ENCODE assay signal across 8 cellular contexts in genomic region chr1:206911064-206911663, GRCh38. TPM values are rescaled to one million over a fixed set of nuclear protein-coding genes. Genes with fewer than 3 reads are reported as not detected.
DNase-seq lines count a peak whose midpoint lies in the region; ATAC-seq and TF ChIP-seq lines count a peak whose summit lies in the region.

No MANE protein-coding gene starts in this region.

- H3K4me3 Mint-ChIP-seq in endodermal cell = no peak overlapping the region
- peak overlapping the region in 7 of 10 donors; percentile 54 to 79 (median 74) for H3K4me3 Mint-ChIP-seq in naive thymus-derived CD4-positive, alpha-beta T cell

- ATAC-seq in activated CD4-positive, CD25-positive, alpha-beta regulatory T cell treated with anti-CD3 and anti-CD28 coated beads, Interleukin-2, amount 50 U/mL, for 24 hours = peak; percentile 41
- ATAC-seq in RWPE2 (ENCODE audit: low read depth) (no peak), GM21619 (IDR thresholded peaks at IDR 0.05; ENCODE audit: unreplicated experiment) (no peak)
- ATAC-seq in naive thymus-derived CD4-positive, alpha-beta T cell = peak; percentile 65

- H3K9ac ChIP-seq in endodermal cell (ENCODE audit: extremely low read depth, low read length, poor library complexity, severe bottlenecking) = no peak overlapping the region

- H3K27me3 ChIP-seq in RWPE2 (ENCODE audit: insufficient read depth, poor library complexity, severe bottlenecking) (no peaks in the 10 kb centered on the region), endodermal cell (ENCODE audit: control insufficient read depth, insufficient read depth, low read length, poor library complexity, severe bottlenecking) (peaks cover 65% of the 10 kb centered on the region)
- H3K27me3 ChIP-seq in naive thymus-derived CD4-positive, alpha-beta T cell (ENCODE audit: control insufficient read depth in 2 of 2, insufficient read depth in 2 of 2, low read length in 2 of 2) = no peaks in the 10 kb centered on the region

- H3K9me3 Mint-ChIP-seq in endodermal cell = no peaks in the 10 kb centered on the region
- H3K9me3 Mint-ChIP-seq in naive thymus-derived CD4-positive, alpha-beta T cell = no peaks in the 10 kb centered on the region

- peaks cover 66% of the 10 kb centered on the region for H3K27me3 Mint-ChIP-seq in endodermal cell (ENCODE audit: insufficient read depth)
- H3K27me3 Mint-ChIP-seq in naive thymus-derived CD4-positive, alpha-beta T cell = peaks cover 0 to 6% (median 0%) of the 10 kb centered on the region in 5 donors

- no peak overlapping the region for H3K4me3 ChIP-seq in RWPE2 (ENCODE audit: severe bottlenecking)
- no peak overlapping the region for H3K4me3 ChIP-seq in endodermal cell (ENCODE audit: low read length)
- H3K4me3 ChIP-seq in naive thymus-derived CD4-positive, alpha-beta T cell (ENCODE audit: low read length) = no peak overlapping the region

- H3K4me1 ChIP-seq in RWPE2 (ENCODE audit: insufficient read depth, poor library complexity, severe bottlenecking) (peaks cover 6% of the 10 kb centered on the region), endodermal cell (ENCODE audit: control insufficient read depth, insufficient read depth, low read length) (no peaks in the 10 kb centered on the region)
- peaks cover 54 to 92% of the 10 kb centered on the region in 2 donors for H3K4me1 ChIP-seq in naive thymus-derived CD4-positive, alpha-beta T cell (ENCODE audit: control insufficient read depth in 2 of 2, insufficient read depth in 2 of 2, low read length in 2 of 2)

- POLR2A ChIA-PET in naive thymus-derived CD4-positive, alpha-beta T cell (lab: Charles Lee) = interaction anchor here (0.7 to 13.0 kb wide), 13 partner anchors 10 to 200 kb away, joined by 3 to 600 read pairs (median 6); partner anchors contain the start of genes FCMR, IL20 and IL24

- no peaks in the 10 kb centered on the region for H3K9me3 ChIP-seq in RWPE2 (ENCODE audit: severe bottlenecking)
- no peaks in the 10 kb centered on the region for H3K9me3 ChIP-seq in endodermal cell (ENCODE audit: control insufficient read depth, low read length)
- H3K9me3 ChIP-seq in naive thymus-derived CD4-positive, alpha-beta T cell (ENCODE audit: control insufficient read depth in 2 of 3, low read length in 3 of 3) = no peaks in the 10 kb centered on the region

- no peak overlapping the region for H3K27ac ChIP-seq in RWPE2 (ENCODE audit: poor library complexity, severe bottlenecking)
- no peak overlapping the region for H3K27ac ChIP-seq in endodermal cell (ENCODE audit: low read depth, low read length)
- H3K27ac ChIP-seq in naive thymus-derived CD4-positive, alpha-beta T cell (ENCODE audit: low read depth, low read length) = peak overlapping the region; percentile 15

- CTCF ChIA-PET in naive thymus-derived CD4-positive, alpha-beta T cell (lab: Charles Lee) = interaction anchor here (0.7 to 13.0 kb wide), 23 partner anchors 11 to 185 kb away, joined by 3 to 343 read pairs (median 13); partner anchors contain the start of genes FCMR, IL10, IL20 and IL24

- H3K36me3 Mint-ChIP-seq in endodermal cell (ENCODE audit: low read depth) = no peaks in the 10 kb centered on the region
- H3K36me3 Mint-ChIP-seq in naive thymus-derived CD4-positive, alpha-beta T cell = peaks cover 16 to 60% (median 56%) of the 10 kb centered on the region in 5 donors

- 40% methylated on average over 1 of the region's 1 CpG; no CpG with 5 or more reads in 1 of the 2 experiments for WGBS in endodermal cell (ENCODE audit: insufficient coverage in 1 of 2, insufficient read length in 1 of 2), 2 experiments

- H3K36me3 ChIP-seq in RWPE2 (ENCODE audit: low read depth) = no peaks in the 10 kb centered on the region
- H3K36me3 ChIP-seq in endodermal cell (ENCODE audit: control insufficient read depth, insufficient read depth, low read length) = no peaks in the 10 kb centered on the region
- peaks cover 19 to 67% (median 50%) of the 10 kb centered on the region in 3 experiments for H3K36me3 ChIP-seq in naive thymus-derived CD4-positive, alpha-beta T cell (ENCODE audit: control insufficient read depth in 2 of 3, insufficient read depth in 3 of 3, low read length in 3 of 3)

- TF ChIP-seq CTCF in RWPE2 (IDR thresholded peaks at IDR 0.05; ENCODE audit: poor library complexity, severe bottlenecking) (peak; percentile 95), endodermal cell (conservative IDR thresholded peaks at IDR 0.05) (peak; percentile 93)

- no peak for DNase-seq in activated CD4-positive, CD25-positive, alpha-beta regulatory T cell (lab: John Stamatoyannopoulos, UW)
- DNase-seq in KG1 (lab: John Stamatoyannopoulos, UW) = peak; percentile 22
- no peak for DNase-seq in RWPE2 (ENCODE audit: low spot score)
- DNase-seq in endodermal cell = peak; percentile 56
- peak in 7 of 9 donors; percentile 44 to 70 (median 64) for DNase-seq in naive thymus-derived CD4-positive, alpha-beta T cell
- DNase-seq in activated CD8-positive, alpha-beta memory T cell treated with anti-CD3 and anti-CD28 coated beads, Interleukin-2, amount 50 U/mL, for 4 hours = no peak

- intact Hi-C loops in naive thymus-derived CD4-positive, alpha-beta T cell (cut with micrococcal nuclease) = loop anchor here (1.0 to 5.0 kb wide), 3 partner anchors 46 to 279 kb away; partner anchors contain the start of gene IL20 (in 1 of the 2)

- peaks cover 4% of the 10 kb centered on the region for H3K4me1 Mint-ChIP-seq in endodermal cell
- H3K4me1 Mint-ChIP-seq in naive thymus-derived CD4-positive, alpha-beta T cell = peaks cover 72 to 94% (median 86%) of the 10 kb centered on the region in 7 donors

- no peak overlapping the region for H3K27ac Mint-ChIP-seq in endodermal cell
- peak overlapping the region in 7 of 9 donors; percentile 77 to 96 (median 90) for H3K27ac Mint-ChIP-seq in naive thymus-derived CD4-positive, alpha-beta T cell

RNA-seq across cellular contexts. Expression of gene FCMR, which starts 10.6 kb away (rescaled TPM):
- not detected for total RNA-seq in endodermal cell
- not detected for polyA plus RNA-seq in endodermal cell (2013, experiment 1 of 2)
- polyA plus RNA-seq in endodermal cell (2013, experiment 2 of 2) = not detected
- 100 to 1,000 TPM; 103 to 943 (median 312) TPM for total RNA-seq in naive thymus-derived CD4-positive, alpha-beta T cell
- polyA plus RNA-seq in naive thymus-derived CD4-positive, alpha-beta T cell = 100 to 1,000 TPM; 803 to 998 TPM

RNA-seq across cellular contexts. Expression of gene IL24, which starts 13.9 kb away (rescaled TPM):
- not detected for total RNA-seq in endodermal cell
- not detected for polyA plus RNA-seq in endodermal cell (2013, experiment 1 of 2)
- not detected for polyA plus RNA-seq in endodermal cell (2013, experiment 2 of 2)
- total RNA-seq in naive thymus-derived CD4-positive, alpha-beta T cell = under 1 TPM in 1 of 5 experiments, not detected in 4; 0.51 TPM
- polyA plus RNA-seq in naive thymus-derived CD4-positive, alpha-beta T cell = 10 to 100 TPM; 27.9 to 28.4 TPM

RNA-seq across cellular contexts. Expression of gene PIGR, which starts 35.1 kb away (rescaled TPM):
- total RNA-seq in endodermal cell = not detected
- not detected for polyA plus RNA-seq in endodermal cell (2013, experiment 1 of 2)
- polyA plus RNA-seq in endodermal cell (2013, experiment 2 of 2) = not detected
- total RNA-seq in naive thymus-derived CD4-positive, alpha-beta T cell = not detected
- polyA plus RNA-seq in naive thymus-derived CD4-positive, alpha-beta T cell = not detected

RNA-seq across cellular contexts. Expression of gene IL20, which starts 45.7 kb away (rescaled TPM):
- total RNA-seq in endodermal cell = not detected
- not detected for polyA plus RNA-seq in endodermal cell (2013, experiment 1 of 2)
- not detected for polyA plus RNA-seq in endodermal cell (2013, experiment 2 of 2)
- total RNA-seq in naive thymus-derived CD4-positive, alpha-beta T cell = not detected
- not detected for polyA plus RNA-seq in naive thymus-derived CD4-positive, alpha-beta T cell

RNA-seq across cellular contexts. Expression of gene FCAMR, which starts 59.1 kb away (rescaled TPM):
- total RNA-seq in endodermal cell = not detected
- polyA plus RNA-seq in endodermal cell (2013, experiment 1 of 2) = not detected
- not detected for polyA plus RNA-seq in endodermal cell (2013, experiment 2 of 2)
- not detected for total RNA-seq in naive thymus-derived CD4-positive, alpha-beta T cell
- polyA plus RNA-seq in naive thymus-derived CD4-positive, alpha-beta T cell = not detected

Comparison
In these comparisons a context has a peak if more than half of its experiments do, and no peak if none do; other contexts are left out.
1. ATAC-seq: peak in activated CD4-positive, CD25-positive, alpha-beta regulatory T cell treated with anti-CD3 and anti-CD28 coated beads, Interleukin-2, amount 50 U/mL, for 24 hours (2 of 2) and naive thymus-derived CD4-positive, alpha-beta T cell (single experiment); none in RWPE2 (single experiment) and GM21619 (single experiment).
2. DNase-seq: peak in KG1 (single experiment), endodermal cell (single experiment) and naive thymus-derived CD4-positive, alpha-beta T cell (7 of 9); none in activated CD4-positive, CD25-positive, alpha-beta regulatory T cell (0 of 4), RWPE2 (single experiment) and activated CD8-positive, alpha-beta memory T cell treated with anti-CD3 and anti-CD28 coated beads, Interleukin-2, amount 50 U/mL, for 4 hours (single experiment).
3. RNA of gene FCMR, which starts 10.6 kb away (total RNA-seq): 103 to 943 TPM in naive thymus-derived CD4-positive, alpha-beta T cell; not detected in endodermal cell; every median in the first group is over 10 times any median in the second.